In the genomic region with DNA sequence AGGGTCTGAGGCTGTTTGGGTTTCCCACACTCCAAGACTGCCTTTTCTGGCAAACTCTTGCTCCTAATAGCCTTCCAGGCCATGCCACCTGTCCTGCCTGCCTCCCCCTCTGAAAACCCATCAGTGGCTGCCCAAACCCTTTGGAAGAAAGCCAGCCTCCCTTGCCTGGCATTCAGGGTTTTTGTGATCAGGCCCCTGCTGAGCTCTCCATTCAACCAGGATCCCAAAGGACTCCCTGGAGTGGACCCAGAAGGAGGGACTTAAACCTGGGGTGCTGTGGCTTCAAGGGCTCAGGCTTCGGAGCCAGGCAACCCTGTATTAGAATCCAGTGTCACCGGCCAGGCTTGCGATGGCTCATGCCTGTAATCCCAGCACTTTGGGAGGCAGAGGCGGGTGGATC, we compare ENCODE assay signal across 33 cellular contexts. TPM values are rescaled to one million over a fixed set of nuclear protein-coding genes. Genes with fewer than 3 reads are reported as not detected.
DNase-seq lines count a peak whose midpoint lies in the region; ATAC-seq and TF ChIP-seq lines count a peak whose summit lies in the region.
"Had no signal": no experiment of that assay in that cellular context is flagged by ENCODE, and none has a peak within 500 bp of the region (broad histone marks: within the 10 kb centered on the region; RNA-seq: fewer than 3 reads in every experiment).

No MANE protein-coding gene starts in this region.

- DNase-seq in NCI-H2081 (lab: John Stamatoyannopoulos, UW) (peak; percentile 40 to 64), NCI-H2081 treated with DMSO at 0.1 percent for 48 hours (lab: John Stamatoyannopoulos, UW) (no peak), NCI-H2029 (lab: John Stamatoyannopoulos, UW) (peak; percentile 40), NT2/D1 (ENCODE audit: low read depth, low spot score) (no peak), sigmoid colon (peak; percentile 33), NCI-H226 (no peak)
- DNase-seq in natural killer cell treated with Interleukin-12 subunit alpha and Interleukin-12 subunit beta and Interleukin-15 and Interleukin-18, amount 100 ng/mL, for 72 hours (ENCODE audit: low spot score): no peak
- DNase-seq: activated CD4-positive, alpha-beta T cell treated with anti-CD3 and anti-CD28 coated beads for 36 hours; activated CD8-positive, alpha-beta memory T cell treated with anti-CD3 and anti-CD28 coated beads, Interleukin-2, amount 50 U/mL, for 48 hours; activated CD8-positive, alpha-beta T cell treated with anti-CD3 and anti-CD28 coated beads for 36 hours; activated naive CD4-positive, alpha-beta T cell treated with anti-CD3 and anti-CD28 coated beads for 36 hours; effector memory CD8-positive, alpha-beta T cell; EL; erythroblast; glutamatergic neuron; GOT3; Kasumi-1; left colon; mammary epithelial cell; NK-92 treated with Interleukin-12 subunit alpha and Interleukin-12 subunit beta, amount 100 ng/mL, for 24 hours; Peyer's patch; SHP77 treated with DMSO at 0.1 percent for 48 hours; spleen; stimulated activated naive CD8-positive, alpha-beta T cell treated with anti-CD3 and anti-CD28 coated beads, Interleukin-15, amount 100 ng/mL, for 72 hours had no signal

- TF ChIP-seq POLR2A in sigmoid colon (IDR thresholded peaks at IDR 0.05): no peak

- no peaks in the 10 kb centered on the region for H3K36me3 Mint-ChIP-seq in natural killer cell treated with Interleukin-12 subunit alpha and Interleukin-12 subunit beta and Interleukin-15 and Interleukin-18, amount 100 ng/mL, for 72 hours
- H3K36me3 Mint-ChIP-seq: neural progenitor cell had no signal

- intact Hi-C loops in sigmoid colon (cut with DNase I): no loop called here

- peaks cover 0 to 9% of the 10 kb centered on the region in 2 donors for H3K4me1 Mint-ChIP-seq in natural killer cell treated with Interleukin-12 subunit alpha and Interleukin-12 subunit beta and Interleukin-15 and Interleukin-18, amount 100 ng/mL, for 72 hours (ENCODE audit: low read depth in 2 of 2)
- H3K4me1 Mint-ChIP-seq: activated CD4-positive, alpha-beta T cell treated with anti-CD3 and anti-CD28 coated beads for 36 hours; central memory CD8-positive, alpha-beta T cell had no signal

- H3K9me3 Mint-ChIP-seq in natural killer cell treated with Interleukin-12 subunit alpha and Interleukin-12 subunit beta and Interleukin-15 and Interleukin-18, amount 100 ng/mL, for 72 hours: no peaks in the 10 kb centered on the region
- H3K9me3 Mint-ChIP-seq: activated CD8-positive, alpha-beta T cell treated with anti-CD3 and anti-CD28 coated beads for 36 hours; activated naive CD4-positive, alpha-beta T cell treated with anti-CD3 and anti-CD28 coated beads for 36 hours; central memory CD8-positive, alpha-beta T cell; effector memory CD8-positive, alpha-beta T cell; neural progenitor cell; stimulated activated naive CD8-positive, alpha-beta T cell treated with anti-CD3 and anti-CD28 coated beads, Interleukin-15, amount 100 ng/mL, for 72 hours had no signal

- 94 to 95% methylated on average over 4 of the region's 4 CpGs for WGBS in sigmoid colon, 2 donors

- H3K9me3 ChIP-seq in NT2/D1 (ENCODE audit: insufficient read depth, low read length) (no peaks in the 10 kb centered on the region), sigmoid colon (no peaks in the 10 kb centered on the region)
- H3K9me3 ChIP-seq: Peyer's patch, right atrium auricular region, spleen, thoracic aorta, vagina had no signal

- H3K4me3 ChIP-seq in NT2/D1 (ENCODE audit: insufficient read length, low read depth) (no peak overlapping the region), sigmoid colon (no peak overlapping the region)
- H3K4me3 ChIP-seq: neural progenitor cell, Peyer's patch, right atrium auricular region, spleen, thoracic aorta, vagina had no signal

- H3K27ac Mint-ChIP-seq in natural killer cell treated with Interleukin-12 subunit alpha and Interleukin-12 subunit beta and Interleukin-15 and Interleukin-18, amount 100 ng/mL, for 72 hours: no peak overlapping the region
- H3K27ac Mint-ChIP-seq: activated CD4-positive, alpha-beta T cell treated with anti-CD3 and anti-CD28 coated beads for 36 hours; activated CD8-positive, alpha-beta T cell treated with anti-CD3 and anti-CD28 coated beads for 36 hours; activated naive CD4-positive, alpha-beta T cell treated with anti-CD3 and anti-CD28 coated beads for 36 hours had no signal

- H3K27ac ChIP-seq in sigmoid colon: no peak overlapping the region
- H3K27ac ChIP-seq: C4-2B, neural progenitor cell, Peyer's patch, right atrium auricular region, thoracic aorta, vagina had no signal

- no peak for TF ChIP-seq EP300 in sigmoid colon (IDR thresholded peaks at IDR 0.05)

- no peak for TF ChIP-seq CTCF in sigmoid colon (IDR thresholded peaks at IDR 0.05)

- ATAC-seq in natural killer cell treated with Interleukin-12 subunit alpha and Interleukin-12 subunit beta and Interleukin-15 and Interleukin-18, amount 100 ng/mL, for 72 hours: no peak
- no peak for ATAC-seq in GM18873 (IDR thresholded peaks at IDR 0.05; ENCODE audit: low FRiP score, unreplicated experiment)
- ATAC-seq: activated CD4-positive, alpha-beta T cell treated with anti-CD3 and anti-CD28 coated beads for 36 hours; activated CD8-positive, alpha-beta T cell treated with anti-CD3 and anti-CD28 coated beads for 36 hours; effector memory CD8-positive, alpha-beta T cell; left colon; stimulated activated naive CD8-positive, alpha-beta T cell treated with anti-CD3 and anti-CD28 coated beads, Interleukin-15, amount 100 ng/mL, for 72 hours had no signal

- H3K4me3 Mint-ChIP-seq in natural killer cell treated with Interleukin-12 subunit alpha and Interleukin-12 subunit beta and Interleukin-15 and Interleukin-18, amount 100 ng/mL, for 72 hours: no peak overlapping the region
- H3K4me3 Mint-ChIP-seq: activated CD4-positive, alpha-beta T cell treated with anti-CD3 and anti-CD28 coated beads for 36 hours; activated CD8-positive, alpha-beta T cell treated with anti-CD3 and anti-CD28 coated beads for 36 hours; activated naive CD4-positive, alpha-beta T cell treated with anti-CD3 and anti-CD28 coated beads for 36 hours; central memory CD8-positive, alpha-beta T cell; effector memory CD8-positive, alpha-beta T cell; neural progenitor cell; stimulated activated naive CD8-positive, alpha-beta T cell treated with anti-CD3 and anti-CD28 coated beads, Interleukin-15, amount 100 ng/mL, for 72 hours had no signal

- H3K27me3 ChIP-seq in NT2/D1 (ENCODE audit: insufficient read depth, insufficient read length) (no peaks in the 10 kb centered on the region), sigmoid colon (no peaks in the 10 kb centered on the region)
- H3K27me3 ChIP-seq: neural progenitor cell, Peyer's patch, right atrium auricular region, vagina had no signal

- peak overlapping the region; percentile 13 for H3K9ac ChIP-seq in NT2/D1 (ENCODE audit: insufficient read length, low read depth)
- H3K9ac ChIP-seq: neural progenitor cell had no signal

- H3K4me1 ChIP-seq in NT2/D1 (ENCODE audit: insufficient read depth, insufficient read length): peaks cover 35% of the 10 kb centered on the region
- H3K4me1 ChIP-seq in sigmoid colon: peaks cover 0 to 21% (median 18%) of the 10 kb centered on the region in 4 donors

- H3K27me3 Mint-ChIP-seq in natural killer cell treated with Interleukin-12 subunit alpha and Interleukin-12 subunit beta and Interleukin-15 and Interleukin-18, amount 100 ng/mL, for 72 hours: no peaks in the 10 kb centered on the region
- H3K27me3 Mint-ChIP-seq: central memory CD8-positive, alpha-beta T cell; stimulated activated naive CD8-positive, alpha-beta T cell treated with anti-CD3 and anti-CD28 coated beads, Interleukin-15, amount 100 ng/mL, for 72 hours had no signal

- H3K36me3 ChIP-seq in NT2/D1 (ENCODE audit: insufficient read depth, insufficient read length, low read length) (no peaks in the 10 kb centered on the region), sigmoid colon (no peaks in the 10 kb centered on the region)
- H3K36me3 ChIP-seq: neural progenitor cell, Peyer's patch, right atrium auricular region, spleen, thoracic aorta, vagina had no signal

RNA-seq across cellular contexts. Expression of gene GUCA2A, which starts 4.3 kb away (rescaled TPM):
- total RNA-seq in sigmoid colon: 1 to 10 TPM in 1 of 4 donors, not detected in 3; 2.2 TPM
- polyA plus RNA-seq in sigmoid colon: 100 to 1,000 TPM; 476 to 950 (median 570) TPM
- not detected for total RNA-seq in natural killer cell treated with Interleukin-12 subunit alpha and Interleukin-12 subunit beta and Interleukin-15 and Interleukin-18, amount 100 ng/mL, for 72 hours
- total RNA-seq: A172; activated CD4-positive, alpha-beta T cell treated with anti-CD3 and anti-CD28 coated beads for 36 hours; activated CD8-positive, alpha-beta T cell treated with anti-CD3 and anti-CD28 coated beads for 36 hours; activated naive CD4-positive, alpha-beta T cell treated with anti-CD3 and anti-CD28 coated beads for 36 hours; mammary epithelial cell; NCI-H460; right atrium auricular region; spleen; thoracic aorta; vagina had no signal
- polyA plus RNA-seq: mammary epithelial cell, spleen had no signal

RNA-seq across cellular contexts. Expression of gene GUCA2B, which starts 15.6 kb away (rescaled TPM):
- 1 to 10 TPM in 1 of 4 donors, not detected in 3; 6.7 TPM for total RNA-seq in sigmoid colon
- polyA plus RNA-seq in sigmoid colon: 100 to 1,000 TPM; 168 to 874 (median 480) TPM
- not detected for total RNA-seq in natural killer cell treated with Interleukin-12 subunit alpha and Interleukin-12 subunit beta and Interleukin-15 and Interleukin-18, amount 100 ng/mL, for 72 hours
- total RNA-seq: A172; activated CD4-positive, alpha-beta T cell treated with anti-CD3 and anti-CD28 coated beads for 36 hours; activated CD8-positive, alpha-beta T cell treated with anti-CD3 and anti-CD28 coated beads for 36 hours; activated naive CD4-positive, alpha-beta T cell treated with anti-CD3 and anti-CD28 coated beads for 36 hours; mammary epithelial cell; NCI-H460; right atrium auricular region; spleen; thoracic aorta; vagina had no signal
- polyA plus RNA-seq: mammary epithelial cell, spleen had no signal

Comparison
In these comparisons a context has a peak if more than half of its experiments do, and no peak if none do; other contexts are left out.
1. DNase-seq: peak in NCI-H2081 (2 of 2), NCI-H2029 (single experiment) and sigmoid colon (single experiment); none in NCI-H2081 treated with DMSO at 0.1 percent for 48 hours (single experiment), NT2/D1 (single experiment), NCI-H226 (single experiment) and natural killer cell treated with Interleukin-12 subunit alpha and Interleukin-12 subunit beta and Interleukin-15 and Interleukin-18, amount 100 ng/mL, for 72 hours (single experiment).